In the genomic region with DNA sequence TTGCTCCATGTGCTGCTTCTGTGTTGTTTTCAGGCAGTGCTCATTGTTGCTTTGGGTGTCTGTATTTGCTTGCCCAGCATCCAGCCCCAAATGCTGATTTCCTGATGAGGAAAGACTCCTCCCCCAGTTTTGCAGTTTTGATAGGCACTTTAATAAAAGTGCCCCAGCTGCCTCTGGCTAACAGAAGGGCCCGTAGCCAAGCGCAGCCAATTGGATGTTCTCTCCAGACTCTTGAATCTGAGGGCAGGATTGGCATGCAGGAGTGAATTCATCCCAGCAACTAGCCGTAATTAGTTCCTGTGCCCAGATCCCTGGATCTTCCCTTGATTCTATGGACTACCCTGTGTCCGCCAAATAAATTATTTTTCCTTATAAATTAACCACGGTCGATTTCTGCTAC, we compare ENCODE assay signal across 19 cellular contexts. TPM values are rescaled to one million over a fixed set of nuclear protein-coding genes. Genes with fewer than 3 reads are reported as not detected.
A peak's percentile ranks its signal among the peaks of the same experiment; 100 is the strongest.
DNase-seq lines count a peak whose midpoint lies in the region; ATAC-seq and TF ChIP-seq lines count a peak whose summit lies in the region.
"Had no signal": no experiment of that assay in that cellular context is flagged by ENCODE, and none has a peak within 500 bp of the region (broad histone marks: within the 10 kb centered on the region; RNA-seq: fewer than 3 reads in every experiment).

No MANE protein-coding gene starts in this region.

- H3K27me3 ChIP-seq in heart left ventricle = no peaks in the 10 kb centered on the region
- H3K27me3 ChIP-seq in lower lobe of right lung (ENCODE audit: low read depth) = no peaks in the 10 kb centered on the region
- peaks cover 2% of the 10 kb centered on the region for H3K27me3 ChIP-seq in neural progenitor cell
- H3K27me3 ChIP-seq: MG63, SJCRH30 had no signal

- no peak overlapping the region for H2AFZ ChIP-seq in neural progenitor cell (replicated peaks)
- H2AFZ ChIP-seq: GM23248 had no signal

- no peak overlapping the region for H3K4me2 ChIP-seq in neural progenitor cell

- H3K4me3 Mint-ChIP-seq in neural progenitor cell = no peak overlapping the region
- H3K4me3 Mint-ChIP-seq: CD4-positive, CD25-positive, alpha-beta regulatory T cell had no signal

- peaks cover 18% of the 10 kb centered on the region for H3K4me1 Mint-ChIP-seq in neural progenitor cell

- WGBS in heart left ventricle, 4 donors = 71 to 79% (median 76%) methylated on average over 6 of the region's 6 CpGs

- H3K4me3 ChIP-seq in heart left ventricle (no peak overlapping the region), lower lobe of right lung (no peak overlapping the region), neural progenitor cell (no peak overlapping the region)
- H3K4me3 ChIP-seq: GM23248, MG63, SJCRH30 had no signal

- H3K9me3 Mint-ChIP-seq in neural progenitor cell = no peaks in the 10 kb centered on the region

- H3K27ac ChIP-seq in heart left ventricle (no peak overlapping the region), lower lobe of right lung (no peak overlapping the region), neural progenitor cell (no peak overlapping the region)
- H3K27ac ChIP-seq: GM23248, SJCRH30 had no signal

- H3K9me3 ChIP-seq in heart left ventricle = no peaks in the 10 kb centered on the region
- H3K9me3 ChIP-seq in lower lobe of right lung = no peaks in the 10 kb centered on the region
- H3K9me3 ChIP-seq in neural progenitor cell (ENCODE audit: low read depth) = no peaks in the 10 kb centered on the region
- H3K9me3 ChIP-seq: Caco-2, MG63, SJCRH30 had no signal

- intact Hi-C loops in heart left ventricle (cut with DNase I) (no loop called here), cardiac septum (cut with DNase I) (no loop called here), lower lobe of right lung (cut with DNase I) (no loop called here)

- H3K79me2 ChIP-seq in neural progenitor cell (ENCODE audit: low read depth) = no peaks in the 10 kb centered on the region

- peaks cover 0 to 4% (median 0%) of the 10 kb centered on the region in 12 donors for H3K4me1 ChIP-seq in heart left ventricle
- H3K4me1 ChIP-seq in lower lobe of right lung = peaks cover 12% of the 10 kb centered on the region
- H3K4me1 ChIP-seq in neural progenitor cell = peaks cover 4% of the 10 kb centered on the region

- H3K36me3 ChIP-seq in heart left ventricle (no peaks in the 10 kb centered on the region), lower lobe of right lung (no peaks in the 10 kb centered on the region), neural progenitor cell (no peaks in the 10 kb centered on the region)
- H3K36me3 ChIP-seq: MG63, SJCRH30 had no signal

- no peak for TF ChIP-seq POLR2A in heart left ventricle (IDR thresholded peaks at IDR 0.05)

- no peaks in the 10 kb centered on the region for H4K20me1 ChIP-seq in neural progenitor cell (ENCODE audit: low read depth)

- no peak overlapping the region for H3K27ac Mint-ChIP-seq in neural progenitor cell
- H3K27ac Mint-ChIP-seq: CD4-positive, CD25-positive, alpha-beta regulatory T cell had no signal

- H3K27me3 Mint-ChIP-seq in neural progenitor cell (ENCODE audit: insufficient read depth, low read depth) = no peaks in the 10 kb centered on the region

- no peaks in the 10 kb centered on the region for H3F3A ChIP-seq in neural progenitor cell (ENCODE audit: low read depth)

- H3K9ac ChIP-seq in neural progenitor cell = no peak overlapping the region
- H3K9ac ChIP-seq: GM23248 had no signal

- TF ChIP-seq CTCF in heart left ventricle (IDR thresholded peaks at IDR 0.05) (no peak), lower lobe of right lung (IDR thresholded peaks at IDR 0.05) (no peak), neural progenitor cell (IDR thresholded peaks at IDR 0.05) (no peak)

- no peaks in the 10 kb centered on the region for H3K36me3 Mint-ChIP-seq in neural progenitor cell
- H3K36me3 Mint-ChIP-seq: CD4-positive, CD25-positive, alpha-beta regulatory T cell had no signal

- peak in 3 of 4 donors; percentile 50 to 73 (median 52) for ATAC-seq in heart left ventricle
- peak; percentile 32 to 65 for ATAC-seq in lower lobe of right lung
- ATAC-seq in HG03135 (IDR thresholded peaks at IDR 0.05; ENCODE audit: unreplicated experiment) = no peak
- ATAC-seq in HG03139 (IDR thresholded peaks at IDR 0.05; ENCODE audit: unreplicated experiment) = no peak

- DNase-seq in heart left ventricle (peak in 4 of 5 donors; percentile 14 to 52 (median 31)), cardiac septum (ENCODE audit: low spot score) (no peak), NCI-H524 (lab: John Stamatoyannopoulos, UW) (peak; percentile 87 to 94), lower lobe of right lung (peak; percentile 52), neural progenitor cell (ENCODE audit: low spot score) (no peak)
- DNase-seq: ACHN; AML-193; Caco-2; CD4-positive, CD25-positive, alpha-beta regulatory T cell; GM23248; MG63; NCI-H1105; NCI-H1930; NCI-H69; RPMI8226; SJCRH30; T-helper 2 cell had no signal

RNA-seq across cellular contexts. Expression of a gene that starts 14.8 kb away (rescaled TPM):
- total RNA-seq in heart left ventricle (10 to 100 TPM in 3 of 9 donors, 1 to 10 TPM in 6; 2.2 to 16.7 (median 7.4) TPM), cardiac septum (21.1 TPM), lower lobe of right lung (0.71 TPM), neural progenitor cell (ENCODE audit: low replicate concordance) (10.1 and 25.6 TPM in 2 replicates)
- 1 to 10 TPM; 3.2 to 5.5 TPM for polyA plus RNA-seq in heart left ventricle
- total RNA-seq: CD4-positive, CD25-positive, alpha-beta regulatory T cell; GM23248 had no signal
- polyA plus RNA-seq: GM23248 had no signal

RNA-seq across cellular contexts. Expression of a gene that starts 24.4 kb away (rescaled TPM):
- total RNA-seq in heart left ventricle (10 to 100 TPM in 2 of 9 donors, 1 to 10 TPM in 7; 3.3 to 16.3 (median 6.4) TPM), cardiac septum (8.8 TPM), lower lobe of right lung (29.3 TPM), neural progenitor cell (ENCODE audit: low replicate concordance) (5.4 and 15.8 TPM in 2 replicates)
- polyA plus RNA-seq in heart left ventricle = 1 to 10 TPM; 3.7 to 7.3 TPM

Comparison
In these comparisons a context has a peak if more than half of its experiments do, and no peak if none do; other contexts are left out.
1. DNase-seq: peak in heart left ventricle (4 of 5), NCI-H524 (2 of 2) and lower lobe of right lung (single experiment); none in cardiac septum (single experiment) and neural progenitor cell (single experiment).
2. ATAC-seq: peak in heart left ventricle (3 of 4) and lower lobe of right lung (2 of 2); none in HG03135 (single experiment) and HG03139 (single experiment).